In the genomic region with DNA sequence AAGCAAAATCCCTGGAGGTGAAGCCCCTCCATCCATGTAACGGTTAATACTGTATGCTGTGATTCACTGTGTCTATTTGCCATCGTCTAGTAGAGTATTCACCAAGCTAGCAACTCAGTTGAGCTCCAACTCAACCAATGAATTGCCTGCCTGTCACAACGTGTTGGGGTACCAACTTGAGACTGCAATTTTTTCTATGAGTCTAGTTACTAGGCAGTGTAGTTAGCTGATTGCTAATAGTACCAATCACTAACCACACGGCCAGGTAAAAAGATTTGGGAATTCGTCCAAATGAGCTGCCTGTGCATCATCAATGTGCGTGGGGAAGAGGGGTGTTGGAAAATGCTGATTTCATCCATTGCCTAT, we compare ENCODE assay signal across 9 cellular contexts. TPM values are rescaled to one million over a fixed set of nuclear protein-coding genes. Genes with fewer than 3 reads are reported as not detected.
DNase-seq lines count a peak whose midpoint lies in the region; ATAC-seq, FAIRE-seq and TF ChIP-seq lines count a peak whose summit lies in the region.
"Had no signal": no experiment of that assay in that cellular context is flagged by ENCODE, and none has a peak within 500 bp of the region (broad histone marks: within the 10 kb centered on the region; RNA-seq: fewer than 3 reads in every experiment).

No MANE protein-coding gene starts in this region.

- peaks cover 0 to 4% (median 2%) of the 10 kb centered on the region in 7 donors for H3K9me3 Mint-ChIP-seq in CD14-positive monocyte
- no peaks in the 10 kb centered on the region for H3K9me3 Mint-ChIP-seq in naive thymus-derived CD8-positive, alpha-beta T cell

- TF ChIP-seq POLR2A in body of pancreas (IDR thresholded peaks at IDR 0.05) = no peak

- WGBS in body of pancreas, 2 donors = 24% methylated on average over 6 of the region's 6 CpGs

- peaks cover 7% of the 10 kb centered on the region for H3K4me1 ChIP-seq in body of pancreas

- no peak overlapping the region for H3K27ac Mint-ChIP-seq in CD14-positive monocyte
- H3K27ac Mint-ChIP-seq in naive thymus-derived CD8-positive, alpha-beta T cell = no peak overlapping the region

- H3K36me3 Mint-ChIP-seq in CD14-positive monocyte = peaks cover 0 to 4% of the 10 kb centered on the region in 2 donors
- no peaks in the 10 kb centered on the region for H3K36me3 Mint-ChIP-seq in naive thymus-derived CD8-positive, alpha-beta T cell

- no peak for DNase-seq in CD14-positive monocyte (ENCODE audit: low spot score)
- no peak for DNase-seq in HTR-8/SVneo (ENCODE audit: insufficient read length, low spot score)
- peak; percentile 97 for DNase-seq in bronchial epithelial cell (ENCODE audit: low read depth)
- peak in 1 of 10 donors; percentile 19 for DNase-seq in naive thymus-derived CD8-positive, alpha-beta T cell
- no peak for DNase-seq in SKM-1 (lab: John Stamatoyannopoulos, UW; ENCODE audit: unreplicated experiment)
- no peak for DNase-seq in HuH-7.5 (ENCODE audit: low spot score)
- no peak for DNase-seq in body of pancreas
- no peak for DNase-seq in RPMI8226

- H3K27ac ChIP-seq in body of pancreas = no peak overlapping the region

- peak overlapping the region; percentile 50 for H3K4me3 ChIP-seq in bronchial epithelial cell (ENCODE audit: low read depth, low read length)
- H3K4me3 ChIP-seq in body of pancreas = no peak overlapping the region

- peak; percentile 52 to 56 for ATAC-seq in naive thymus-derived CD8-positive, alpha-beta T cell
- ATAC-seq in body of pancreas = no peak

- H3K27me3 ChIP-seq in bronchial epithelial cell (ENCODE audit: control insufficient read depth, insufficient read depth, low read length) (no peaks in the 10 kb centered on the region), body of pancreas (peaks cover 0 to 6% of the 10 kb centered on the region in 2 donors)

- peaks cover 26 to 44% (median 32%) of the 10 kb centered on the region in 3 donors for H3K27me3 Mint-ChIP-seq in CD14-positive monocyte (ENCODE audit: low read depth in 3 of 3)
- peaks cover 12 to 48% (median 38%) of the 10 kb centered on the region in 5 donors for H3K27me3 Mint-ChIP-seq in naive thymus-derived CD8-positive, alpha-beta T cell

- TF ChIP-seq CTCF in CD14-positive monocyte (IDR thresholded peaks at IDR 0.05) (no peak), bronchial epithelial cell (IDR thresholded peaks at IDR 0.05; ENCODE audit: insufficient read depth, low read length, severe bottlenecking) (no peak), body of pancreas (IDR thresholded peaks at IDR 0.05) (no peak)

- intact Hi-C loops in CD14-positive monocyte (cut with micrococcal nuclease) = no loop called here
- intact Hi-C loops in body of pancreas (cut with DNase I) = no loop called here

- H3K36me3 ChIP-seq in bronchial epithelial cell (ENCODE audit: control insufficient read depth, insufficient read depth, low read length) (no peaks in the 10 kb centered on the region), body of pancreas (replicated peaks in 1 of 2; ENCODE audit: insufficient read depth in 1 of 2, low read depth in 2 of 2) (no peaks in the 10 kb centered on the region)

- H3K9me3 ChIP-seq in body of pancreas = no peaks in the 10 kb centered on the region

- POLR2A ChIA-PET in naive thymus-derived CD8-positive, alpha-beta T cell (lab: Charles Lee) = no interaction called here

- H3K4me1 Mint-ChIP-seq in CD14-positive monocyte = peaks cover 26% of the 10 kb centered on the region
- peaks cover 0 to 17% (median 11%) of the 10 kb centered on the region in 4 donors for H3K4me1 Mint-ChIP-seq in naive thymus-derived CD8-positive, alpha-beta T cell

- H3K4me3 Mint-ChIP-seq in CD14-positive monocyte = peak overlapping the region; percentile 54 to 78
- peak overlapping the region; percentile 24 to 73 (median 58) for H3K4me3 Mint-ChIP-seq in naive thymus-derived CD8-positive, alpha-beta T cell

- peak; percentile 83 for FAIRE-seq in HTR-8/SVneo (lab: Jason Lieb, UNC)
- FAIRE-seq in bronchial epithelial cell (lab: Jason Lieb, UNC) = no peak

RNA-seq across cellular contexts. Expression of gene BTG4, which starts 1.0 kb away (rescaled TPM):
- not detected for polyA plus RNA-seq in CD14-positive monocyte
- total RNA-seq in bronchial epithelial cell (0.26 and 0.51 TPM in 2 replicates), body of pancreas (not detected)
- not detected for total RNA-seq in naive thymus-derived CD8-positive, alpha-beta T cell
- not detected for polyA plus RNA-seq in naive thymus-derived CD8-positive, alpha-beta T cell
- polyA plus RNA-seq: esophagus had no signal

RNA-seq across cellular contexts. Expression of gene HOATZ, which starts 1.4 kb away (rescaled TPM):
- not detected for polyA plus RNA-seq in CD14-positive monocyte
- total RNA-seq in bronchial epithelial cell (not detected in 2 replicates), body of pancreas (not detected)
- total RNA-seq in naive thymus-derived CD8-positive, alpha-beta T cell = not detected
- not detected for polyA plus RNA-seq in naive thymus-derived CD8-positive, alpha-beta T cell
- polyA plus RNA-seq: esophagus had no signal

RNA-seq across cellular contexts. Expression of gene LAYN, which starts 27.3 kb away (rescaled TPM):
- polyA plus RNA-seq in CD14-positive monocyte = not detected
- total RNA-seq in bronchial epithelial cell (5.3 and 6.9 TPM in 2 replicates), body of pancreas (1 to 10 TPM; 5.9 to 8.3 TPM)
- 1 to 10 TPM; 1.2 to 1.4 TPM for total RNA-seq in naive thymus-derived CD8-positive, alpha-beta T cell
- polyA plus RNA-seq in naive thymus-derived CD8-positive, alpha-beta T cell = 1 to 10 TPM in 2 of 3 donors, under 1 TPM in 1; 0.45 to 1.6 (median 1.4) TPM
